7 cellular contexts compared by ENCODE assay signal in the genomic region with DNA sequence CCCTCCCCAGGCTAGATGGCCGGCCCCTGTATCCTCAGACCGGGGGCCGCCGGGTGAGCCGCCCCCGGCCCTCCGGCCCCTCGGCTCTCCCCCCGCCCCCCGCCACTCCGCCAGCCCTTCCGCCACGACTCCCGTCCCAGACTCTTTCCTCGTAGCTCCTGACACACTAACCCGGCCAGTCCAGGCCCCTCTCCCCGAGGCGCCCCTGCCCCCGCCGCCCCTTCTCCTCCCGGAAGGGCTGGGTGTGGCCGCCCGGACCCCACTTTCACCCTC. TPM values are rescaled to one million over a fixed set of nuclear protein-coding genes. Genes with fewer than 3 reads are reported as not detected.
A peak's percentile ranks its signal among the peaks of the same experiment; 100 is the strongest.
DNase-seq lines count a peak whose midpoint lies in the region; ATAC-seq, FAIRE-seq and TF ChIP-seq lines count a peak whose summit lies in the region.

No MANE protein-coding gene starts in this region.

- peaks cover 32% of the 10 kb centered on the region for H4K20me1 ChIP-seq in keratinocyte (ENCODE audit: control insufficient read depth, extremely low read depth, insufficient read depth, low read length)

- no peak overlapping the region for H3K27ac ChIP-seq in HL-60 (replicated peaks)
- H3K27ac ChIP-seq in keratinocyte (ENCODE audit: control insufficient read depth, insufficient read depth, low read length): peak overlapping the region; percentile 86
- H3K27ac ChIP-seq in subcutaneous abdominal adipose tissue (ENCODE audit: low read depth, low read length): peak overlapping the region; percentile 99

- peak overlapping the region; percentile 78 for H3K4me3 ChIP-seq in HL-60 (replicated peaks; ENCODE audit: insufficient read depth, low read length)
- peak overlapping the region; percentile 79 to 96 (median 81) for H3K4me3 ChIP-seq in keratinocyte (ENCODE audit: control insufficient read depth in 2 of 3, extremely low read depth in 1 of 3, insufficient read depth in 2 of 3, low read depth in 1 of 3, low read length in 3 of 3)
- H3K4me3 ChIP-seq in subcutaneous abdominal adipose tissue (ENCODE audit: low read depth in 1 of 5, low read length in 5 of 5): peak overlapping the region in 4 of 5 donors; percentile 77 to 90 (median 84)

- DNase-seq in HL-60 (ENCODE audit: low read depth in 1 of 2, low spot score in 1 of 2) (no peak), keratinocyte (ENCODE audit: low read depth, low spot score) (no peak), NOMO-1 treated with dmso at 0.1 percent for 144 hours (lab: John Stamatoyannopoulos, UW; ENCODE audit: unreplicated experiment) (no peak), NCI-H82 (lab: John Stamatoyannopoulos, UW) (no peak), globus pallidus (ENCODE audit: low spot score) (no peak)
- peak; percentile 30 for DNase-seq in activated naive CD8-positive, alpha-beta T cell treated with anti-CD3 and anti-CD28 coated beads, Interleukin-2, amount 10 ng/mL, durations not matched to agents 7 days and 5 days

- peak overlapping the region; percentile 83 for H3K27ac Mint-ChIP-seq in activated naive CD8-positive, alpha-beta T cell treated with anti-CD3 and anti-CD28 coated beads, Interleukin-2, amount 10 ng/mL, durations not matched to agents 7 days and 5 days

- no peak overlapping the region for H2AFZ ChIP-seq in keratinocyte (ENCODE audit: control insufficient read depth, low read length)

- no peaks in the 10 kb centered on the region for H3K9me3 Mint-ChIP-seq in activated naive CD8-positive, alpha-beta T cell treated with anti-CD3 and anti-CD28 coated beads, Interleukin-2, amount 10 ng/mL, durations not matched to agents 7 days and 5 days

- ATAC-seq in activated naive CD8-positive, alpha-beta T cell treated with anti-CD3 and anti-CD28 coated beads, Interleukin-2, amount 10 ng/mL, durations not matched to agents 7 days and 5 days (ENCODE audit: low read depth): no peak

- H3K79me2 ChIP-seq in keratinocyte (ENCODE audit: control insufficient read depth, insufficient read depth, low read length): peaks cover 36% of the 10 kb centered on the region

- H3K4me2 ChIP-seq in keratinocyte (ENCODE audit: control insufficient read depth, extremely low read depth, insufficient read depth, low read depth, low read length): no peak overlapping the region

- no peaks in the 10 kb centered on the region for H3K9me1 ChIP-seq in keratinocyte (ENCODE audit: control insufficient read depth, extremely low read depth, insufficient read depth, low read length)

- H3K36me3 Mint-ChIP-seq in activated naive CD8-positive, alpha-beta T cell treated with anti-CD3 and anti-CD28 coated beads, Interleukin-2, amount 10 ng/mL, durations not matched to agents 7 days and 5 days: peaks cover 3% of the 10 kb centered on the region

- H3K4me1 ChIP-seq in keratinocyte (ENCODE audit: control insufficient read depth, extremely low read depth, insufficient read depth, low read length): peaks cover 44% of the 10 kb centered on the region
- peaks cover 28 to 71% (median 64%) of the 10 kb centered on the region in 5 donors for H3K4me1 ChIP-seq in subcutaneous abdominal adipose tissue (ENCODE audit: control insufficient read depth in 5 of 5, insufficient read depth in 5 of 5, low read length in 5 of 5)

- no peak for FAIRE-seq in keratinocyte (lab: Jason Lieb, UNC)

- POLR2A ChIA-PET in activated naive CD8-positive, alpha-beta T cell treated with anti-CD3 and anti-CD28 coated beads, Interleukin-2, amount 10 ng/mL, durations not matched to agents 7 days and 5 days (lab: Charles Lee): interaction anchor here (1.1 to 3.1 kb wide), 7 partner anchors 9 to 374 kb away, joined by 3 to 25 read pairs (median 11); a partner anchor contains a TSS

- H3K9ac ChIP-seq in keratinocyte (ENCODE audit: control insufficient read depth, extremely low read depth, insufficient read depth, low read length) (peak overlapping the region; percentile 86), subcutaneous abdominal adipose tissue (ENCODE audit: low read length in 5 of 5) (peak overlapping the region in 4 of 5 donors; percentile 74 to 89 (median 84))

- H3K9me3 ChIP-seq in keratinocyte (ENCODE audit: control insufficient read depth, low read depth, low read length) (no peaks in the 10 kb centered on the region), subcutaneous abdominal adipose tissue (ENCODE audit: control insufficient read depth in 5 of 5, low read length in 5 of 5) (no peaks in the 10 kb centered on the region)

- H3K4me3 Mint-ChIP-seq in activated naive CD8-positive, alpha-beta T cell treated with anti-CD3 and anti-CD28 coated beads, Interleukin-2, amount 10 ng/mL, durations not matched to agents 7 days and 5 days: peak overlapping the region; percentile 94

- peaks cover 14% of the 10 kb centered on the region for H3K27me3 Mint-ChIP-seq in activated naive CD8-positive, alpha-beta T cell treated with anti-CD3 and anti-CD28 coated beads, Interleukin-2, amount 10 ng/mL, durations not matched to agents 7 days and 5 days

- no peak for TF ChIP-seq CTCF in HL-60 (IDR thresholded peaks at IDR 0.05; ENCODE audit: insufficient read depth, low read length)
- no peak for TF ChIP-seq CTCF in keratinocyte (optimal IDR thresholded peaks at IDR 0.05 in 1 of 3, IDR thresholded peaks at IDR 0.05 in 1 of 3, conservative IDR thresholded peaks at IDR 0.05 in 1 of 3; ENCODE audit: extremely low read depth in 1 of 3, insufficient read depth in 2 of 3, low read length in 3 of 3)

- dilution Hi-C loops in keratinocyte (cut with MboI; ENCODE audit: extremely low pct_ligation_motif_present, low sequenced_read_pairs): no loop called here

- H3K4me1 Mint-ChIP-seq in activated naive CD8-positive, alpha-beta T cell treated with anti-CD3 and anti-CD28 coated beads, Interleukin-2, amount 10 ng/mL, durations not matched to agents 7 days and 5 days: peaks cover 22% of the 10 kb centered on the region

- H3K27me3 ChIP-seq in HL-60 (ENCODE audit: insufficient read depth, poor library complexity, severe bottlenecking) (no peaks in the 10 kb centered on the region), keratinocyte (ENCODE audit: control insufficient read depth, extremely low read depth, insufficient read depth, low read length) (no peaks in the 10 kb centered on the region), subcutaneous abdominal adipose tissue (ENCODE audit: control insufficient read depth in 5 of 5, insufficient read depth in 4 of 5, low read length in 5 of 5) (no peaks in the 10 kb centered on the region)

- peaks cover 22 to 25% of the 10 kb centered on the region in 2 experiments for H3K36me3 ChIP-seq in keratinocyte (ENCODE audit: control insufficient read depth in 2 of 2, extremely low read depth in 1 of 2, insufficient read depth in 2 of 2, low read length in 2 of 2)
- peaks cover 5 to 36% (median 25%) of the 10 kb centered on the region in 5 donors for H3K36me3 ChIP-seq in subcutaneous abdominal adipose tissue (ENCODE audit: control insufficient read depth in 5 of 5, insufficient read depth in 5 of 5, low read length in 5 of 5)

RNA-seq across cellular contexts. Expression of a gene that starts 5.6 kb away (rescaled TPM):
- total RNA-seq in activated naive CD8-positive, alpha-beta T cell treated with anti-CD3 and anti-CD28 coated beads, Interleukin-2, amount 10 ng/mL, durations not matched to agents 7 days and 5 days: under 1 TPM; 0.20 to 0.30 TPM
- polyA plus RNA-seq in keratinocyte: 0.75 to 1.1 TPM (median 0.76 TPM) in 3 replicates
- polyA plus RNA-seq in keratinocyte (2011; ENCODE audit: low read depth): 10.0 TPM
- polyA plus RNA-seq in keratinocyte (2011; cell fraction: cytosol; rRNA removed): 1.00 and 1.1 TPM in 2 replicates
- polyA plus RNA-seq in keratinocyte (2011; cell fraction: nucleus; rRNA removed): 2.1 and 2.6 TPM in 2 replicates
- polyA plus RNA-seq in keratinocyte (2012; ENCODE audit: low replicate concordance): 1.3 and 3.5 TPM in 2 replicates
- polyA minus RNA-seq in keratinocyte: 0.48 to 2.2 TPM (median 0.95 TPM) in 3 replicates
- 1.3 TPM for polyA minus RNA-seq in keratinocyte (2011; cell fraction: cytosol; rRNA and poly(A)+ RNA removed)
- polyA minus RNA-seq in keratinocyte (2011; cell fraction: nucleus; rRNA and poly(A)+ RNA removed): 0.84 and 2.0 TPM in 2 replicates

RNA-seq across cellular contexts. Expression of a gene that starts 8.8 kb away (rescaled TPM):
- total RNA-seq in activated naive CD8-positive, alpha-beta T cell treated with anti-CD3 and anti-CD28 coated beads, Interleukin-2, amount 10 ng/mL, durations not matched to agents 7 days and 5 days: 10 to 100 TPM; 35.8 to 36.7 TPM
- 4.2 to 9.5 TPM (median 7.3 TPM) in 3 replicates for polyA plus RNA-seq in keratinocyte
- polyA plus RNA-seq in keratinocyte (2011; ENCODE audit: low read depth): 3.9 TPM
- 2.9 and 6.2 TPM in 2 replicates for polyA plus RNA-seq in keratinocyte (2011; cell fraction: cytosol; rRNA removed)
- polyA plus RNA-seq in keratinocyte (2011; cell fraction: nucleus; rRNA removed): 21.5 and 27.0 TPM in 2 replicates
- 8.9 and 15.4 TPM in 2 replicates for polyA plus RNA-seq in keratinocyte (2012; ENCODE audit: low replicate concordance)
- 7.7 to 21.7 TPM (median 11.9 TPM) in 3 replicates for polyA minus RNA-seq in keratinocyte
- 19.6 TPM for polyA minus RNA-seq in keratinocyte (2011; cell fraction: cytosol; rRNA and poly(A)+ RNA removed)
- 30.9 and 37.2 TPM in 2 replicates for polyA minus RNA-seq in keratinocyte (2011; cell fraction: nucleus; rRNA and poly(A)+ RNA removed)

RNA-seq across cellular contexts. Expression of a gene that starts 26.9 kb away (rescaled TPM):
- total RNA-seq in activated naive CD8-positive, alpha-beta T cell treated with anti-CD3 and anti-CD28 coated beads, Interleukin-2, amount 10 ng/mL, durations not matched to agents 7 days and 5 days: under 1 TPM; 0.23 to 0.33 TPM
- 0.93 to 1.5 TPM (median 0.96 TPM) in 3 replicates for polyA plus RNA-seq in keratinocyte
- polyA plus RNA-seq in keratinocyte (2011; ENCODE audit: low read depth): not detected
- polyA plus RNA-seq in keratinocyte (2011; cell fraction: cytosol; rRNA removed): 0.50 and 1.1 TPM in 2 replicates
- polyA plus RNA-seq in keratinocyte (2011; cell fraction: nucleus; rRNA removed): 1.3 and 2.0 TPM in 2 replicates
- polyA plus RNA-seq in keratinocyte (2012; ENCODE audit: low replicate concordance): 0.66 and 1.7 TPM in 2 replicates
- 0.45 to 1.0 TPM (median 0.46 TPM) in 3 replicates for polyA minus RNA-seq in keratinocyte
- polyA minus RNA-seq in keratinocyte (2011; cell fraction: cytosol; rRNA and poly(A)+ RNA removed): 2.3 TPM
- polyA minus RNA-seq in keratinocyte (2011; cell fraction: nucleus; rRNA and poly(A)+ RNA removed): 0.95 and 1.0 TPM in 2 replicates

RNA-seq across cellular contexts. Expression of a gene that starts 31.1 kb away (rescaled TPM):
- 100 to 1,000 TPM; 346 to 350 TPM for total RNA-seq in activated naive CD8-positive, alpha-beta T cell treated with anti-CD3 and anti-CD28 coated beads, Interleukin-2, amount 10 ng/mL, durations not matched to agents 7 days and 5 days
- polyA plus RNA-seq in keratinocyte: 60.1 to 118 TPM (median 97.5 TPM) in 3 replicates
- 187 TPM for polyA plus RNA-seq in keratinocyte (2011; ENCODE audit: low read depth)
- polyA plus RNA-seq in keratinocyte (2011; cell fraction: cytosol; rRNA removed): 56.1 and 61.6 TPM in 2 replicates
- 224 and 245 TPM in 2 replicates for polyA plus RNA-seq in keratinocyte (2011; cell fraction: nucleus; rRNA removed)
- 77.2 and 133 TPM in 2 replicates for polyA plus RNA-seq in keratinocyte (2012; ENCODE audit: low replicate concordance)
- 166 to 590 TPM (median 337 TPM) in 3 replicates for polyA minus RNA-seq in keratinocyte
- polyA minus RNA-seq in keratinocyte (2011; cell fraction: cytosol; rRNA and poly(A)+ RNA removed): 153 TPM
- 210 and 327 TPM in 2 replicates for polyA minus RNA-seq in keratinocyte (2011; cell fraction: nucleus; rRNA and poly(A)+ RNA removed)

RNA-seq across cellular contexts. Expression of a gene that starts 46.1 kb away (rescaled TPM):
- total RNA-seq in activated naive CD8-positive, alpha-beta T cell treated with anti-CD3 and anti-CD28 coated beads, Interleukin-2, amount 10 ng/mL, durations not matched to agents 7 days and 5 days: 1 to 10 TPM; 2.2 to 2.8 TPM
- polyA plus RNA-seq in keratinocyte: 17.3 to 29.8 TPM (median 23.2 TPM) in 3 replicates
- 7.0 TPM for polyA plus RNA-seq in keratinocyte (2011; ENCODE audit: low read depth)
- polyA plus RNA-seq in keratinocyte (2011; cell fraction: cytosol; rRNA removed): 7.6 and 12.1 TPM in 2 replicates
- 74.3 and 95.0 TPM in 2 replicates for polyA plus RNA-seq in keratinocyte (2011; cell fraction: nucleus; rRNA removed)
- polyA plus RNA-seq in keratinocyte (2012; ENCODE audit: low replicate concordance): 7.5 and 8.7 TPM in 2 replicates
- 9.5 to 29.1 TPM (median 15.6 TPM) in 3 replicates for polyA minus RNA-seq in keratinocyte
- 11.1 TPM for polyA minus RNA-seq in keratinocyte (2011; cell fraction: cytosol; rRNA and poly(A)+ RNA removed)
- polyA minus RNA-seq in keratinocyte (2011; cell fraction: nucleus; rRNA and poly(A)+ RNA removed): 6.6 and 10.3 TPM in 2 replicates
